In genomic region chr7:78083466-78084120, GRCh38 we compare ENCODE assay signal across 23 cellular contexts.
A peak's percentile ranks its signal among the peaks of the same experiment; 100 is the strongest.
DNase-seq lines count a peak whose midpoint lies in the region; ATAC-seq, FAIRE-seq and TF ChIP-seq lines count a peak whose summit lies in the region.
"Had no signal": no experiment of that assay in that cellular context is flagged by ENCODE, and none has a peak within 500 bp of the region (broad histone marks: within the 10 kb centered on the region; RNA-seq: fewer than 3 reads in every experiment).

No MANE protein-coding gene starts in this region.

- TF ChIP-seq EP300 in transverse colon (IDR thresholded peaks at IDR 0.05; ENCODE audit: low read depth) = no peak

- 75 to 81% methylated on average over 5 to 6 of the region's 6 CpGs for WGBS in transverse colon (ENCODE audit: low coverage in 1 of 2), 2 donors

- H2AFZ ChIP-seq in PC-3 (ENCODE audit: low read length) = no peak overlapping the region
- H2AFZ ChIP-seq: PC-9 had no signal

- no TSS peak for BruUV-seq in PC-3 (replicated peaks; lab: Mats Ljungman, UMichigan)

- H3K36me3 Mint-ChIP-seq in CD8-positive, alpha-beta T cell = no peaks in the 10 kb centered on the region
- H3K36me3 Mint-ChIP-seq: CD14-positive monocyte had no signal

- POLR2A ChIA-PET in PC-3 (lab: Charles Lee; ENCODE audit: unreplicated experiment) = interaction anchor here (0.5 kb wide), 1 partner anchor 1526 kb away, joined by 4 read pairs; no protein-coding TSS in a partner anchor
- POLR2A ChIA-PET in CD8-positive, alpha-beta T cell (lab: Charles Lee) = no interaction called here

- ATAC-seq in PC-3 = peak; percentile 76
- no peak for ATAC-seq in CD8-positive, alpha-beta T cell
- ATAC-seq: GM12878, HepG2 had no signal

- in situ Hi-C loops in transverse colon (cut with MboI; ENCODE audit: low pct_ligation_motif_present in 1 of 4, low pct_unique_long_range_greater_than_20kb in 1 of 4, low sequenced_read_pairs in 3 of 4) = no loop called here

- CTCF ChIA-PET in PC-3 (lab: Charles Lee) = no interaction called here
- CTCF ChIA-PET in CD8-positive, alpha-beta T cell (lab: Charles Lee) = no interaction called here

- H3K4me3 Mint-ChIP-seq in CD8-positive, alpha-beta T cell = no peak overlapping the region
- H3K4me3 Mint-ChIP-seq: CD14-positive monocyte had no signal

- no peak for FAIRE-seq in bronchial epithelial cell (lab: Jason Lieb, UNC)
- FAIRE-seq: GM12878, H1, HepG2 had no signal

- H3K27me3 Mint-ChIP-seq in CD8-positive, alpha-beta T cell (ENCODE audit: low read depth) = peaks cover 21% of the 10 kb centered on the region

- H3K4me1 Mint-ChIP-seq in CD8-positive, alpha-beta T cell (ENCODE audit: low read depth) = no peaks in the 10 kb centered on the region
- H3K4me1 Mint-ChIP-seq: CD14-positive monocyte had no signal

- no peaks in the 10 kb centered on the region for H3K9me3 Mint-ChIP-seq in CD8-positive, alpha-beta T cell

- TF ChIP-seq POLR2A in transverse colon (IDR thresholded peaks at IDR 0.05) = no peak

- H3K79me2 ChIP-seq in PC-3 (ENCODE audit: low read length) = no peaks in the 10 kb centered on the region

- H3K9me2 ChIP-seq in PC-3 (replicated peaks; ENCODE audit: low read length) = no peaks in the 10 kb centered on the region

- no peak overlapping the region for H3K4me2 ChIP-seq in PC-3 (ENCODE audit: low read length)
- H3K4me2 ChIP-seq: KMS-11, PC-9 had no signal

- H4K20me1 ChIP-seq in PC-3 (ENCODE audit: low read length) = no peaks in the 10 kb centered on the region

- no peaks in the 10 kb centered on the region for H3F3A ChIP-seq in PC-3 (ENCODE audit: low read length, unreplicated experiment)

- H3K4me1 ChIP-seq in PC-3 (ENCODE audit: insufficient read depth, low read length) = peaks cover 8% of the 10 kb centered on the region
- H3K4me1 ChIP-seq in CD8-positive, alpha-beta T cell (ENCODE audit: insufficient read depth, low read length) = no peaks in the 10 kb centered on the region
- no peaks in the 10 kb centered on the region for H3K4me1 ChIP-seq in ascending aorta
- no peaks in the 10 kb centered on the region for H3K4me1 ChIP-seq in transverse colon
- H3K4me1 ChIP-seq: SJSA1 had no signal

- H3K27ac Mint-ChIP-seq in CD8-positive, alpha-beta T cell = no peak overlapping the region
- H3K27ac Mint-ChIP-seq: CD14-positive monocyte had no signal

- DNase-seq in A172 (ENCODE audit: low spot score) (peak; percentile 44), PC-3 (peak; percentile 32), bronchial epithelial cell (ENCODE audit: low read depth) (peak; percentile 25), hepatic stellate cell (ENCODE audit: low spot score) (peak; percentile 27), ascending aorta (ENCODE audit: low spot score in 2 of 2) (no peak), transverse colon (no peak), posterior cingulate gyrus (no peak)
- no peak for DNase-seq in CD8-positive, alpha-beta T cell
- DNase-seq: GF-D8, MV-4-11, NCI-H1417, NCI-H187, NCI-H2107, NCI-H2227 treated with DMSO at 0.1 percent for 48 hours, NCI-H524 treated with DMSO at 0.1 percent for 48 hours had no signal

- no peak overlapping the region for H3K9ac ChIP-seq in PC-3 (ENCODE audit: low read length)
- H3K9ac ChIP-seq: KMS-11 had no signal

- no peaks in the 10 kb centered on the region for H3K9me3 ChIP-seq in PC-3 (ENCODE audit: low read length)
- no peaks in the 10 kb centered on the region for H3K9me3 ChIP-seq in CD8-positive, alpha-beta T cell (ENCODE audit: low read length)
- H3K9me3 ChIP-seq in ascending aorta = no peaks in the 10 kb centered on the region
- no peaks in the 10 kb centered on the region for H3K9me3 ChIP-seq in transverse colon
- H3K9me3 ChIP-seq: SJSA1 had no signal

- no peak for TF ChIP-seq CTCF in PC-3 (conservative IDR thresholded peaks at IDR 0.05; ENCODE audit: low read depth, low read length)
- no peak for TF ChIP-seq CTCF in bronchial epithelial cell (IDR thresholded peaks at IDR 0.05; ENCODE audit: insufficient read depth, low read length, severe bottlenecking)
- no peak for TF ChIP-seq CTCF in CD8-positive, alpha-beta T cell (IDR thresholded peaks at IDR 0.05)
- TF ChIP-seq CTCF in ascending aorta (IDR thresholded peaks at IDR 0.05) = no peak
- TF ChIP-seq CTCF in transverse colon (IDR thresholded peaks at IDR 0.05) = no peak

- H3K27me3 ChIP-seq in PC-3 (ENCODE audit: low read length) (peaks cover 45% of the 10 kb centered on the region), bronchial epithelial cell (ENCODE audit: control insufficient read depth, insufficient read depth, low read length) (no peaks in the 10 kb centered on the region), ascending aorta (no peaks in the 10 kb centered on the region), transverse colon (no peaks in the 10 kb centered on the region)
- no peaks in the 10 kb centered on the region for H3K27me3 ChIP-seq in CD8-positive, alpha-beta T cell (ENCODE audit: insufficient read depth, low read length)

- H3K36me3 ChIP-seq in PC-3 (ENCODE audit: low read depth, low read length) (no peaks in the 10 kb centered on the region), bronchial epithelial cell (ENCODE audit: control insufficient read depth, insufficient read depth, low read length) (no peaks in the 10 kb centered on the region), ascending aorta (no peaks in the 10 kb centered on the region), transverse colon (no peaks in the 10 kb centered on the region)
- no peaks in the 10 kb centered on the region for H3K36me3 ChIP-seq in CD8-positive, alpha-beta T cell (ENCODE audit: insufficient read depth, low read length)
- H3K36me3 ChIP-seq: SJSA1 had no signal

- H3K4me3 ChIP-seq in PC-3 (ENCODE audit: low read length) (no peak overlapping the region), bronchial epithelial cell (ENCODE audit: low read depth, low read length) (no peak overlapping the region), ascending aorta (no peak overlapping the region), transverse colon (no peak overlapping the region)
- H3K4me3 ChIP-seq in CD8-positive, alpha-beta T cell (ENCODE audit: low read depth, low read length) = no peak overlapping the region
- H3K4me3 ChIP-seq: GM12878, PC-9, SJSA1 had no signal

- intact Hi-C loops in PC-3 (cut with micrococcal nuclease) = no loop called here
- intact Hi-C loops in CD8-positive, alpha-beta T cell (cut with DNase I, micrococcal nuclease) = no loop called here
- intact Hi-C loops in ascending aorta (cut with DNase I) = no loop called here
- intact Hi-C loops in transverse colon (cut with DNase I; ENCODE audit: low total_unique reads) = no loop called here
- intact Hi-C loops in posterior cingulate gyrus (cut with DNase I) = no loop called here

- H3K27ac ChIP-seq in PC-3 (ENCODE audit: low read length) (no peak overlapping the region), ascending aorta (no peak overlapping the region), transverse colon (no peak overlapping the region)
- H3K27ac ChIP-seq in CD8-positive, alpha-beta T cell (ENCODE audit: low read depth, low read length) = no peak overlapping the region
- H3K27ac ChIP-seq: 22Rv1, KMS-11, PC-9, SJSA1 had no signal

Comparison
In these comparisons a context has a peak if more than half of its experiments do, and no peak if none do; other contexts are left out.
1. DNase-seq: peak in A172 (single experiment), PC-3 (single experiment), bronchial epithelial cell (single experiment) and hepatic stellate cell (single experiment); none in CD8-positive, alpha-beta T cell (0 of 7), ascending aorta (0 of 2), transverse colon (single experiment) and posterior cingulate gyrus (0 of 10).